In genomic region chr19:47130589-47131168, GRCh38 we compare ENCODE assay signal across 8 cellular contexts. TPM values are rescaled to one million over a fixed set of nuclear protein-coding genes. Genes with fewer than 3 reads are reported as not detected.
DNase-seq lines count a peak whose midpoint lies in the region; ATAC-seq and TF ChIP-seq lines count a peak whose summit lies in the region.

Gene SAE1, plus strand, starts transcription at chr19:47130835. Its CDS starts 96 bp downstream, at chr19:47130931.

- DNase-seq in NCI-H1417 treated with DMSO at 0.1 percent for 48 hours (lab: John Stamatoyannopoulos, UW) (peak; percentile 79), SW480 (ENCODE audit: low spot score) (peak; percentile 100), adipocyte (ENCODE audit: low read depth) (peak; percentile 99), cardiac septum (ENCODE audit: low spot score) (peak; percentile 97), trophoblast cell (peak; percentile 99 to 100), transverse colon (peak; percentile 93)

- peak within 1 kb of the TSS; percentile 97 for H3K4ac ChIP-seq in trophoblast cell (ENCODE audit: low read depth, low read length)

- no CpG with 5 or more reads among the region's 51 CpGs for WGBS in trophoblast cell (ENCODE audit: extremely low coverage, insufficient coverage, insufficient read length)
- WGBS in transverse colon (ENCODE audit: low coverage in 1 of 2), 2 donors: 0% methylated on average over 13 to 37 of the region's 51 CpGs

- intact Hi-C loops in cardiac septum (cut with DNase I) (no loop called here), transverse colon (cut with DNase I; ENCODE audit: low total_unique reads) (no loop called here)

- H3K4me1 ChIP-seq in adipocyte (ENCODE audit: control insufficient read depth, insufficient read depth, low read length): peaks cover 21% of the 10 kb centered on the region
- peaks cover 21 to 22% of the 10 kb centered on the region in 2 experiments for H3K4me1 ChIP-seq in trophoblast cell (ENCODE audit: control insufficient read depth in 1 of 2, insufficient read depth in 2 of 2, low read length in 2 of 2)
- peaks cover 0 to 34% (median 17%) of the 10 kb centered on the region in 4 donors for H3K4me1 ChIP-seq in transverse colon

- H3K36me3 ChIP-seq in adipocyte (ENCODE audit: control insufficient read depth, insufficient read depth, low read length, severe bottlenecking) (no peaks in the 10 kb centered on the region), trophoblast cell (ENCODE audit: control insufficient read depth in 1 of 2, insufficient read depth in 2 of 2, low read length in 2 of 2) (peaks cover 5 to 7% of the 10 kb centered on the region in 2 experiments), transverse colon (no peaks in the 10 kb centered on the region)

- peak within 1 kb of the TSS; percentile 98 for H3K18ac ChIP-seq in trophoblast cell (ENCODE audit: low read length)

- H2AFZ ChIP-seq in trophoblast cell (ENCODE audit: insufficient read depth, low read length, poor library complexity): peak within 1 kb of the TSS; percentile 78

- peak; percentile 86 for ATAC-seq in HG02763 (IDR thresholded peaks at IDR 0.05; ENCODE audit: unreplicated experiment)

- no peaks in the 10 kb centered on the region for H3K27me3 ChIP-seq in adipocyte (replicated peaks; ENCODE audit: control insufficient read depth, insufficient read depth, low read length)
- H3K27me3 ChIP-seq in trophoblast cell (ENCODE audit: insufficient read depth, low read length): no peaks in the 10 kb centered on the region
- H3K27me3 ChIP-seq in transverse colon: no peaks in the 10 kb centered on the region

- peaks cover 27% of the 10 kb centered on the region for H3K79me2 ChIP-seq in trophoblast cell (ENCODE audit: control insufficient read depth, insufficient read depth, low read length, poor library complexity)

- H3K23ac ChIP-seq in trophoblast cell (ENCODE audit: low read length): no peak within 1 kb of the TSS

- peak within 1 kb of the TSS; percentile 70 for H2AK5ac ChIP-seq in trophoblast cell (ENCODE audit: low read length)

- H3K14ac ChIP-seq in trophoblast cell (ENCODE audit: low read length): peak within 1 kb of the TSS; percentile 99

- H3K9me3 ChIP-seq in adipocyte (ENCODE audit: control insufficient read depth, low read length): no peaks in the 10 kb centered on the region
- H3K9me3 ChIP-seq in trophoblast cell (ENCODE audit: insufficient read depth, low read depth, low read length): no peaks in the 10 kb centered on the region
- H3K9me3 ChIP-seq in transverse colon: no peaks in the 10 kb centered on the region

- H3K4me3 ChIP-seq in adipocyte (ENCODE audit: low read length) (peak within 1 kb of the TSS; percentile 99), trophoblast cell (ENCODE audit: low read depth, low read length) (peak within 1 kb of the TSS; percentile 91), transverse colon (peak within 1 kb of the TSS; percentile 61 to 88 (median 77))

- peak within 1 kb of the TSS; percentile 95 for H4K12ac ChIP-seq in trophoblast cell (ENCODE audit: low read depth, low read length)

- H4K91ac ChIP-seq in trophoblast cell (ENCODE audit: low read depth, low read length): peak within 1 kb of the TSS; percentile 98

- TF ChIP-seq CTCF in GM12872 (IDR thresholded peaks at IDR 0.05; ENCODE audit: insufficient read depth, low read depth, low read length) (peak; percentile 50), transverse colon (IDR thresholded peaks at IDR 0.05) (peak; percentile 30 to 71 (median 45))

- H2BK5ac ChIP-seq in trophoblast cell (ENCODE audit: low read depth, low read length, poor library complexity): peak within 1 kb of the TSS; percentile 95

- peak within 1 kb of the TSS; percentile 79 for H2BK120ac ChIP-seq in trophoblast cell (ENCODE audit: insufficient read depth, low read length, poor library complexity)

- peak within 1 kb of the TSS; percentile 58 for H3K4me2 ChIP-seq in trophoblast cell (ENCODE audit: low read length)

- peak within 1 kb of the TSS; percentile 98 for H3K9ac ChIP-seq in adipocyte (ENCODE audit: low read length)
- peak within 1 kb of the TSS; percentile 95 for H3K9ac ChIP-seq in trophoblast cell (ENCODE audit: low read length)

- peak; percentile 82 for TF ChIP-seq POLR2A in transverse colon (IDR thresholded peaks at IDR 0.05)

- peak within 1 kb of the TSS; percentile 91 for H3K27ac ChIP-seq in trophoblast cell (ENCODE audit: low read depth, low read length)
- H3K27ac ChIP-seq in transverse colon: peak within 1 kb of the TSS; percentile 89 to 97 (median 90)

- H4K8ac ChIP-seq in trophoblast cell (ENCODE audit: low read depth, low read length): peak within 1 kb of the TSS; percentile 98

- in situ Hi-C loops in transverse colon (cut with MboI; ENCODE audit: low pct_ligation_motif_present in 1 of 4, low pct_unique_long_range_greater_than_20kb in 1 of 4, low sequenced_read_pairs in 3 of 4): no loop called here

- TF ChIP-seq EP300 in transverse colon (IDR thresholded peaks at IDR 0.05; ENCODE audit: low read depth): no peak

- H3K79me1 ChIP-seq in trophoblast cell (ENCODE audit: low read length): peaks cover 10% of the 10 kb centered on the region

- peak within 1 kb of the TSS; percentile 27 for H2BK12ac ChIP-seq in trophoblast cell (ENCODE audit: low read length)

RNA-seq across cellular contexts. Expression of gene SAE1, which starts in this region (rescaled TPM):
- total RNA-seq in cardiac septum (45.0 TPM), transverse colon (10 to 100 TPM; 27.3 to 85.4 (median 51.8) TPM)
- polyA plus RNA-seq in trophoblast cell (2013): 152 and 161 TPM in 2 replicates

Comparison
In these comparisons a context has a peak if more than half of its experiments do, and no peak if none do; other contexts are left out.
1. Peak in every context shown above with its lines: DNase-seq, ATAC-seq, H3K4me3 ChIP-seq and H3K27ac ChIP-seq.